8 cellular contexts compared by ENCODE assay signal in the genomic region with DNA sequence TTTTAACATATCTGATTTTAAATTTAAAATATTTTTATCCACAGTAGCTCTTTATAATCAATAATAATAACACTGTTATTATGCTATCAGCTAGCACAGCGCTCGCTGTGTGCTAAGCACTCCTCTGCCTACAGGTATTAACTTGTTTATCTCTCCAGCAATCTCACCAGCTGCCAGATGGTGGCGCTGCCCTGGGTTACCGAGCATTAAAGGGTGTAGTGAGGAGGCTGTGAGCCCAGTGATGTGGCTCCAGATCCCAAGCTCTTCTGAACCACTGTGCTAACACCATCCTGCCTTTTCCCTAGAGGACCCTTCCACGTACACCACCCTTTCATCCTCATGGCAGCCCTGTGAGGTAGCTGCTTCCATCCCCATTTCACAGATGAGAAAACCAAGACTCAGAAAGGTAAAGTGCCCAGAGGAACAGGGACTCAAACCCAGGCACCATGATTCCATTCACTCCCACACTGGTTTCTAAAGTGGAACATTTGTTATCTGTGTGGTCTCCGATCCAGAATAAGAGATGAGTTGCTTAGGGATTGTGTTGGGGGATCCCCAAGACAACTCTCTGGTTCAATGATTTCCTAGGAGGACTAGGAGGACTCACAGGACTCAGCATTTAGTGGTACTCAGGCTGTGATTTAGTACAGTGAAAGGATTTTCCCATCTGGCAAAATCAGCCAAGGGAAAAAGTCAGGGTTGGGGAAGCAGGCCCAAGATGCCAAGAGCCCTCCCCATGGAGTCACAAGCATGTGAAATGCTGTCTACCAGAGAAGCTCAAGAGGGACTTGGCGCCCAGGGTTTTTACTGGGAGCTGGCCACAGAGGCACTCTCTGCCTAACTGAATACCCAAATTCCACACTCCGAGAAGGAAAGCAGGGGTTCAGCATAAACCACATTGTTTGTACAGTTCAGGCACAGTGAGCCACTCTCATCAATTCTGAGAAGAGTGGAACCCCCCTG. TPM values are rescaled to one million over a fixed set of nuclear protein-coding genes. Genes with fewer than 3 reads are reported as not detected.
DNase-seq lines count a peak whose midpoint lies in the region; ATAC-seq and TF ChIP-seq lines count a peak whose summit lies in the region.

No MANE protein-coding gene starts in this region.

- H3K27ac Mint-ChIP-seq in naive thymus-derived CD4-positive, alpha-beta T cell: no peak overlapping the region

- TF ChIP-seq CTCF in AG10803 (conservative IDR thresholded peaks at IDR 0.05; ENCODE audit: low read length): peak; percentile 48
- TF ChIP-seq CTCF in GM13977 (IDR thresholded peaks at IDR 0.05; ENCODE audit: extremely low read depth, insufficient read depth, missing control alignments): peak; percentile 82
- TF ChIP-seq CTCF in ascending aorta (IDR thresholded peaks at IDR 0.05): peak in 2 of 3 experiments; percentile 49
- no peak for TF ChIP-seq CTCF in omental fat pad (IDR thresholded peaks at IDR 0.05)
- TF ChIP-seq CTCF in coronary artery (IDR thresholded peaks at IDR 0.05): no peak

- in situ Hi-C loops in GM13977 (cut with MboI; ENCODE audit: low pct_unique_long_range_greater_than_20kb, low sequenced_read_pairs, unreplicated experiment): no loop called here

- intact Hi-C loops in ascending aorta (cut with DNase I): no loop called here
- intact Hi-C loops in naive thymus-derived CD4-positive, alpha-beta T cell (cut with micrococcal nuclease): no loop called here

- peaks cover 4 to 25% (median 14%) of the 10 kb centered on the region in 5 donors for H3K27me3 Mint-ChIP-seq in naive thymus-derived CD4-positive, alpha-beta T cell

- CTCF ChIA-PET in naive thymus-derived CD4-positive, alpha-beta T cell (lab: Charles Lee): no interaction called here

- DNase-seq in AG10803 (ENCODE audit: low read depth) (no peak), GM13977 (ENCODE audit: low spot score) (no peak), NCI-H146 treated with DMSO at 0.1 percent for 48 hours (lab: John Stamatoyannopoulos, UW; ENCODE audit: unreplicated experiment) (peak; percentile 17), ascending aorta (ENCODE audit: low spot score in 2 of 2) (no peak), omental fat pad (ENCODE audit: low spot score) (no peak), coronary artery (ENCODE audit: low spot score) (no peak)
- DNase-seq in naive thymus-derived CD4-positive, alpha-beta T cell: peak in 3 of 9 donors; percentile 7 to 41 (median 14)

- no peaks in the 10 kb centered on the region for H3K9me3 Mint-ChIP-seq in naive thymus-derived CD4-positive, alpha-beta T cell

- POLR2A ChIA-PET in naive thymus-derived CD4-positive, alpha-beta T cell (lab: Charles Lee): no interaction called here

- H3K36me3 ChIP-seq in ascending aorta: no peaks in the 10 kb centered on the region
- H3K36me3 ChIP-seq in naive thymus-derived CD4-positive, alpha-beta T cell (ENCODE audit: control insufficient read depth in 2 of 3, insufficient read depth in 3 of 3, low read length in 3 of 3): no peaks in the 10 kb centered on the region

- no peak overlapping the region for H3K4me3 Mint-ChIP-seq in naive thymus-derived CD4-positive, alpha-beta T cell

- H3K4me3 ChIP-seq in AG10803 (ENCODE audit: low read length) (no peak overlapping the region), ascending aorta (no peak overlapping the region), coronary artery (no peak overlapping the region)
- H3K4me3 ChIP-seq in naive thymus-derived CD4-positive, alpha-beta T cell (ENCODE audit: low read length): no peak overlapping the region

- no peaks in the 10 kb centered on the region for H3K27me3 ChIP-seq in ascending aorta
- H3K27me3 ChIP-seq in naive thymus-derived CD4-positive, alpha-beta T cell (ENCODE audit: control insufficient read depth in 2 of 2, insufficient read depth in 2 of 2, low read length in 2 of 2): no peaks in the 10 kb centered on the region

- no peaks in the 10 kb centered on the region for H3K9me3 ChIP-seq in ascending aorta
- H3K9me3 ChIP-seq in naive thymus-derived CD4-positive, alpha-beta T cell (ENCODE audit: control insufficient read depth in 2 of 3, low read length in 3 of 3): no peaks in the 10 kb centered on the region

- H3K27ac ChIP-seq in ascending aorta: peak overlapping the region in 1 of 2 donors; percentile 15
- no peak overlapping the region for H3K27ac ChIP-seq in naive thymus-derived CD4-positive, alpha-beta T cell (ENCODE audit: low read depth, low read length)
- no peak overlapping the region for H3K27ac ChIP-seq in coronary artery

- H3K4me1 ChIP-seq in ascending aorta: no peaks in the 10 kb centered on the region
- H3K4me1 ChIP-seq in naive thymus-derived CD4-positive, alpha-beta T cell (ENCODE audit: control insufficient read depth in 2 of 2, insufficient read depth in 2 of 2, low read length in 2 of 2): no peaks in the 10 kb centered on the region

- peak; percentile 52 for ATAC-seq in naive thymus-derived CD4-positive, alpha-beta T cell
- no peak for ATAC-seq in HG03342 (IDR thresholded peaks at IDR 0.05; ENCODE audit: unreplicated experiment)
- no peak for ATAC-seq in omental fat pad (ENCODE audit: low FRiP score)

- H3K4me1 Mint-ChIP-seq in naive thymus-derived CD4-positive, alpha-beta T cell: no peaks in the 10 kb centered on the region

- no peaks in the 10 kb centered on the region for H3K36me3 Mint-ChIP-seq in naive thymus-derived CD4-positive, alpha-beta T cell

RNA-seq across cellular contexts. Expression of a gene that starts 7.0 kb away (rescaled TPM):
- total RNA-seq in ascending aorta (4.8 TPM), omental fat pad (not detected)
- total RNA-seq in naive thymus-derived CD4-positive, alpha-beta T cell: not detected
- polyA plus RNA-seq in naive thymus-derived CD4-positive, alpha-beta T cell: not detected

RNA-seq across cellular contexts. Expression of a gene that starts 24.8 kb away (rescaled TPM):
- 85.5 TPM for total RNA-seq in ascending aorta
- 10 to 100 TPM in 1 of 5 experiments, 1 to 10 TPM in 4; 1.9 to 13.4 (median 3.8) TPM for total RNA-seq in naive thymus-derived CD4-positive, alpha-beta T cell
- 10 to 100 TPM in 1 of 2 donors, 1 to 10 TPM in 1; 6.5 to 10.7 TPM for polyA plus RNA-seq in naive thymus-derived CD4-positive, alpha-beta T cell
- total RNA-seq in omental fat pad: 10 to 100 TPM; 12.0 to 28.0 (median 21.1) TPM

Comparison
In these comparisons a context has a peak if more than half of its experiments do, and no peak if none do; other contexts are left out.
1. CTCF ChIP-seq: peak in AG10803 (single experiment), GM13977 (single experiment) and ascending aorta (2 of 3); none in omental fat pad (0 of 3) and coronary artery (single experiment).